19 cellular contexts compared by ENCODE assay signal in genomic region chr11:64132982-64133705, GRCh38. TPM values are rescaled to one million over a fixed set of nuclear protein-coding genes. Genes with fewer than 3 reads are reported as not detected.
DNase-seq lines count a peak whose midpoint lies in the region; ATAC-seq and TF ChIP-seq lines count a peak whose summit lies in the region.
"Had no signal": no experiment of that assay in that cellular context is flagged by ENCODE, and none has a peak within 500 bp of the region (broad histone marks: within the 10 kb centered on the region; RNA-seq: fewer than 3 reads in every experiment).

No MANE protein-coding gene starts in this region.

- H3K27me3 ChIP-seq in BLaER1 treated with 17β-estradiol and CSF1 and Interleukin-3, amounts not matched to agents 10 nM and 100 nM: no peaks in the 10 kb centered on the region
- H3K27me3 ChIP-seq in WERI-Rb-1 (ENCODE audit: insufficient read depth, low read depth, severe bottlenecking): no peaks in the 10 kb centered on the region

- peaks cover 61% of the 10 kb centered on the region for H3K4me1 Mint-ChIP-seq in nephron
- no peaks in the 10 kb centered on the region for H3K4me1 Mint-ChIP-seq in activated naive CD4-positive, alpha-beta T cell treated with anti-CD3 and anti-CD28 coated beads for 36 hours (ENCODE audit: low read depth)
- H3K4me1 Mint-ChIP-seq: IgD-negative memory B cell had no signal

- peak overlapping the region in 7 of 11 experiments; percentile 1 to 44 (median 25); a peak in 9 of 22 replicates for H3K9ac ChIP-seq in BLaER1 treated with 17β-estradiol and CSF1 and Interleukin-3, amounts not matched to agents 10 nM and 100 nM

- DNase-seq in G401 (ENCODE audit: low spot score) (peak; percentile 67), WERI-Rb-1 (no peak), NCI-H82 (lab: John Stamatoyannopoulos, UW) (no peak), sciatic nerve (ENCODE audit: low spot score) (no peak)
- no peak for DNase-seq in activated naive CD4-positive, alpha-beta T cell treated with anti-CD3 and anti-CD28 coated beads for 36 hours
- DNase-seq: Calu3, H7, NCI-H1048, NCI-H2171, NCI-H226, NCI-H510A, PC-3, SW 1271 had no signal

- H3K36me3 ChIP-seq in BLaER1 treated with 17β-estradiol and CSF1 and Interleukin-3, amounts not matched to agents 10 nM and 100 nM: peaks cover 0 to 15% (median 0%) of the 10 kb centered on the region in 11 experiments; a peak in 3 of 22 replicates
- peaks cover 2% of the 10 kb centered on the region; the same call in 1 of the 2 replicates for H3K36me3 ChIP-seq in WERI-Rb-1

- peaks cover 17 to 100% (median 89%) of the 10 kb centered on the region in 11 experiments; a peak in 21 of 22 replicates for H4K20me1 ChIP-seq in BLaER1 treated with 17β-estradiol and CSF1 and Interleukin-3, amounts not matched to agents 10 nM and 100 nM

- H3K27me3 Mint-ChIP-seq in nephron (ENCODE audit: low read depth): peaks cover 4% of the 10 kb centered on the region
- H3K27me3 Mint-ChIP-seq in activated naive CD4-positive, alpha-beta T cell treated with anti-CD3 and anti-CD28 coated beads for 36 hours (ENCODE audit: low read depth): no peaks in the 10 kb centered on the region

- no peaks in the 10 kb centered on the region for H3K9me3 ChIP-seq in BLaER1 treated with 17β-estradiol and CSF1 and Interleukin-3, amounts not matched to agents 10 nM and 100 nM (replicated peaks in 1 of 11)
- no peaks in the 10 kb centered on the region for H3K9me3 ChIP-seq in WERI-Rb-1 (ENCODE audit: severe bottlenecking)

- H3K36me3 Mint-ChIP-seq in nephron (ENCODE audit: low read depth): no peaks in the 10 kb centered on the region
- no peaks in the 10 kb centered on the region for H3K36me3 Mint-ChIP-seq in activated naive CD4-positive, alpha-beta T cell treated with anti-CD3 and anti-CD28 coated beads for 36 hours (ENCODE audit: low read depth)
- H3K36me3 Mint-ChIP-seq: CD14-positive monocyte, IgD-negative memory B cell had no signal

- H3K4me2 ChIP-seq in BLaER1 treated with 17β-estradiol and CSF1 and Interleukin-3, amounts not matched to agents 10 nM and 100 nM: peak overlapping the region; percentile 45 to 89 (median 80); a peak in 21 of 22 replicates

- no peak overlapping the region for H3K4me3 ChIP-seq in BLaER1 treated with 17β-estradiol and CSF1 and Interleukin-3, amounts not matched to agents 10 nM and 100 nM
- H3K4me3 ChIP-seq in WERI-Rb-1 (ENCODE audit: low read depth, low read length): peak overlapping the region; percentile 5
- H3K4me3 ChIP-seq: SK-N-MC had no signal

- peaks cover 44 to 62% (median 53%) of the 10 kb centered on the region in 10 experiments for H3K4me1 ChIP-seq in BLaER1 treated with 17β-estradiol and CSF1 and Interleukin-3, amounts not matched to agents 10 nM and 100 nM

- peak overlapping the region in 2 of 3 experiments; percentile 24 to 67 for H3K27ac Mint-ChIP-seq in nephron
- H3K27ac Mint-ChIP-seq in activated naive CD4-positive, alpha-beta T cell treated with anti-CD3 and anti-CD28 coated beads for 36 hours: no peak overlapping the region
- H3K27ac Mint-ChIP-seq: CD14-positive monocyte, IgD-negative memory B cell had no signal

- intact Hi-C loops in activated naive CD4-positive, alpha-beta T cell treated with anti-CD3 and anti-CD28 coated beads for 36 hours (cut with micrococcal nuclease): no loop called here
- intact Hi-C loops in sciatic nerve (cut with DNase I): no loop called here

- TF ChIP-seq CTCF in WERI-Rb-1 (IDR thresholded peaks at IDR 0.05; ENCODE audit: low read depth, low read length) (no peak), nephron (IDR thresholded peaks at IDR 0.05; ENCODE audit: unreplicated experiment in 3 of 3) (no peak)

- ATAC-seq in GM18907 (IDR thresholded peaks at IDR 0.05; ENCODE audit: unreplicated experiment) (no peak), sciatic nerve (no peak)
- ATAC-seq: PC-3 had no signal

- H3K27ac ChIP-seq in BLaER1 treated with 17β-estradiol and CSF1 and Interleukin-3, amounts not matched to agents 10 nM and 100 nM: peak overlapping the region in 3 of 11 experiments; percentile 7 to 28 (median 17); a peak in 3 of 22 replicates
- peak overlapping the region; percentile 81 for H3K27ac ChIP-seq in WERI-Rb-1
- H3K27ac ChIP-seq: SK-N-MC had no signal

- in situ Hi-C loops in G401 (cut with HindIII; ENCODE audit: low sequenced_read_pairs): loop anchor here (10.0 kb wide), 1 partner anchor 128 kb away; no protein-coding TSS in a partner anchor

- no peaks in the 10 kb centered on the region for H3K9me3 Mint-ChIP-seq in nephron
- H3K9me3 Mint-ChIP-seq in activated naive CD4-positive, alpha-beta T cell treated with anti-CD3 and anti-CD28 coated beads for 36 hours: no peaks in the 10 kb centered on the region
- H3K9me3 Mint-ChIP-seq: IgD-negative memory B cell had no signal

- CTCF ChIA-PET in activated naive CD4-positive, alpha-beta T cell treated with anti-CD3 and anti-CD28 coated beads for 36 hours (lab: Charles Lee): interaction anchor here (1.0 kb wide), 1 partner anchor 15 kb away, joined by 4 read pairs; no protein-coding TSS in a partner anchor

- no peak overlapping the region for H3K4me3 Mint-ChIP-seq in nephron
- no peak overlapping the region for H3K4me3 Mint-ChIP-seq in activated naive CD4-positive, alpha-beta T cell treated with anti-CD3 and anti-CD28 coated beads for 36 hours
- H3K4me3 Mint-ChIP-seq: CD14-positive monocyte, IgD-negative memory B cell had no signal

RNA-seq across cellular contexts. Expression of gene MACROD1, which starts 32.8 kb away (rescaled TPM):
- 85.0 and 93.2 TPM in 2 replicates for total RNA-seq in G401 (2014; rRNA removed; shearing (Covaris generic))
- total RNA-seq in activated naive CD4-positive, alpha-beta T cell treated with anti-CD3 and anti-CD28 coated beads for 36 hours: 10 to 100 TPM; 38.7 to 48.6 TPM
- 20.6 TPM for total RNA-seq in sciatic nerve

RNA-seq across cellular contexts. Expression of gene STIP1, which starts 52.8 kb away (rescaled TPM):
- 241 and 363 TPM in 2 replicates for total RNA-seq in G401 (2014; rRNA removed; shearing (Covaris generic))
- total RNA-seq in activated naive CD4-positive, alpha-beta T cell treated with anti-CD3 and anti-CD28 coated beads for 36 hours: 100 to 1,000 TPM; 264 to 272 TPM
- total RNA-seq in sciatic nerve: 87.6 TPM
